ENCODE assay signal across 23 cellular contexts in the genomic region with DNA sequence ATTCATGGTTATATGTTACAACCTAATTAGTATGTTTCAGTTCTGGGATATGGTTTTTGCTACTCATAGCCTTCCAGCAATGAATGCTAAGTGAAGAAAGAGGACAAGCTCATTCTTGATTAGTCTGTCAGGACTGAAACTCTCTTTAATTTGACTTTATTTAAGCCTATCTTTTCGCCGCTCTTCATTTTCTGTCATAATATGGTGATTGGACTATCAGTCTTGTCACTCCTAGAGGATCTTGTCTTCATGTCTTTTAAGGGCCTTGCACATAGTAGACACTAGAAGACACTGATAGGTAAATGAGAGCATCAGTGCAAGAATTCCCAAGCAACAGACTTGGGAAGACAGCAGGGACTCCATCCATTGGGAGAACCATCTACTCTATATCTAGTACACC.
"Had no signal": no experiment of that assay in that cellular context is flagged by ENCODE, and none has a peak within 500 bp of the region (broad histone marks: within the 10 kb centered on the region; RNA-seq: fewer than 3 reads in every experiment).

No MANE protein-coding gene starts in this region.

- H3K27ac ChIP-seq: colonic mucosa, coronary artery, dorsolateral prefrontal cortex, epithelial cell of prostate, esophagus muscularis mucosa, esophagus squamous epithelium, foreskin keratinocyte, gastrocnemius medialis, gastroesophageal sphincter, heart left ventricle, heart right ventricle had no signal

- DNase-seq: colonic mucosa; cortex of kidney; dermis blood vessel endothelial cell; dorsolateral prefrontal cortex; effector CD4-positive, alpha-beta T cell; effector CD8-positive, alpha-beta T cell; effector memory CD4-positive, alpha-beta T cell; effector memory CD8-positive, alpha-beta T cell; endodermal cell; erythroblast; esophagus squamous epithelium; foreskin fibroblast; foreskin keratinocyte; foreskin melanocyte; gastrocnemius medialis; glutamatergic neuron; head of caudate nucleus; heart left ventricle; heart right ventricle had no signal

- H3K27me3 ChIP-seq: colonic mucosa, dorsolateral prefrontal cortex, esophagus muscularis mucosa, esophagus squamous epithelium, foreskin keratinocyte, gastrocnemius medialis, gastroesophageal sphincter, heart left ventricle, heart right ventricle had no signal

- H3K36me3 ChIP-seq: colonic mucosa, esophagus muscularis mucosa, esophagus squamous epithelium, gastrocnemius medialis, gastroesophageal sphincter, heart left ventricle, heart right ventricle had no signal

- H3K4me3 ChIP-seq: colonic mucosa, coronary artery, dorsolateral prefrontal cortex, esophagus muscularis mucosa, esophagus squamous epithelium, gastrocnemius medialis, gastroesophageal sphincter, heart left ventricle, heart right ventricle had no signal

- H3K9me3 ChIP-seq: colonic mucosa, esophagus muscularis mucosa, esophagus squamous epithelium, gastrocnemius medialis, gastroesophageal sphincter, heart left ventricle, heart right ventricle had no signal
